7 cellular contexts compared by ENCODE assay signal in genomic region chr11:109939176-109939810, GRCh38.
A peak's percentile ranks its signal among the peaks of the same experiment; 100 is the strongest.
DNase-seq lines count a peak whose midpoint lies in the region; ATAC-seq and TF ChIP-seq lines count a peak whose summit lies in the region.

No MANE protein-coding gene starts in this region.

- H3K4me1 Mint-ChIP-seq in naive thymus-derived CD8-positive, alpha-beta T cell, result no peaks in the 10 kb centered on the region

- no peaks in the 10 kb centered on the region for H3K9me3 Mint-ChIP-seq in naive thymus-derived CD8-positive, alpha-beta T cell

- H3K27me3 Mint-ChIP-seq in naive thymus-derived CD8-positive, alpha-beta T cell, result peaks cover 0 to 15% (median 7%) of the 10 kb centered on the region in 5 donors

- POLR2A ChIA-PET in naive thymus-derived CD8-positive, alpha-beta T cell (lab: Charles Lee), result no interaction called here

- no peak for ATAC-seq in HG03095 (IDR thresholded peaks at IDR 0.05; ENCODE audit: unreplicated experiment)
- ATAC-seq in naive thymus-derived CD8-positive, alpha-beta T cell, result no peak

- no peaks in the 10 kb centered on the region for H3K9me3 ChIP-seq in Peyer's patch

- TF ChIP-seq CTCF in GM12875 (IDR thresholded peaks at IDR 0.05; ENCODE audit: borderline replicate concordance, insufficient read depth, low read depth, low read length) (peak; percentile 39; the same call in 1 of the 2 replicates), LNCaP clone FGC (IDR thresholded peaks at IDR 0.05; ENCODE audit: control insufficient read depth, extremely low read depth, insufficient read depth) (peak; percentile 79), Peyer's patch (IDR thresholded peaks at IDR 0.05) (peak in 4 of 6 experiments; percentile 27 to 59 (median 52))

- DNase-seq in LNCaP clone FGC (ENCODE audit: low read depth) (peak; percentile 63), Peyer's patch (peak in 1 of 3 donors; percentile 46), epithelial cell of prostate (ENCODE audit: low read depth, low spot score) (peak; percentile 33), myocyte (ENCODE audit: low read depth) (peak; percentile 81)
- DNase-seq in naive thymus-derived CD8-positive, alpha-beta T cell, result no peak

- no peaks in the 10 kb centered on the region for H3K27me3 ChIP-seq in Peyer's patch

- H3K27ac Mint-ChIP-seq in naive thymus-derived CD8-positive, alpha-beta T cell, result no peak overlapping the region

- H3K36me3 Mint-ChIP-seq in naive thymus-derived CD8-positive, alpha-beta T cell, result no peaks in the 10 kb centered on the region

- H3K36me3 ChIP-seq in Peyer's patch, result no peaks in the 10 kb centered on the region

- H3K27ac ChIP-seq in Peyer's patch, result no peak overlapping the region
- H3K27ac ChIP-seq in epithelial cell of prostate, result no peak overlapping the region

- no peak overlapping the region for H3K4me3 Mint-ChIP-seq in naive thymus-derived CD8-positive, alpha-beta T cell

- no peak for TF ChIP-seq POLR2A in Peyer's patch (IDR thresholded peaks at IDR 0.05)

- no peak overlapping the region for H3K4me3 ChIP-seq in GM12875 (ENCODE audit: low read depth, low read length)
- no peak overlapping the region for H3K4me3 ChIP-seq in LNCaP clone FGC (ENCODE audit: low read depth, low read length)
- H3K4me3 ChIP-seq in Peyer's patch, result no peak overlapping the region

- H3K4me1 ChIP-seq in Peyer's patch, result no peaks in the 10 kb centered on the region

Comparison
In these comparisons a context has a peak if more than half of its experiments do, and no peak if none do; other contexts are left out.
1. DNase-seq: peak in LNCaP clone FGC (single experiment), epithelial cell of prostate (single experiment) and myocyte (single experiment); none in naive thymus-derived CD8-positive, alpha-beta T cell (0 of 10).
2. Peak in every context shown above with its lines, with median percentiles within 50 percentile points of each other: CTCF ChIP-seq.